In the genomic region with DNA sequence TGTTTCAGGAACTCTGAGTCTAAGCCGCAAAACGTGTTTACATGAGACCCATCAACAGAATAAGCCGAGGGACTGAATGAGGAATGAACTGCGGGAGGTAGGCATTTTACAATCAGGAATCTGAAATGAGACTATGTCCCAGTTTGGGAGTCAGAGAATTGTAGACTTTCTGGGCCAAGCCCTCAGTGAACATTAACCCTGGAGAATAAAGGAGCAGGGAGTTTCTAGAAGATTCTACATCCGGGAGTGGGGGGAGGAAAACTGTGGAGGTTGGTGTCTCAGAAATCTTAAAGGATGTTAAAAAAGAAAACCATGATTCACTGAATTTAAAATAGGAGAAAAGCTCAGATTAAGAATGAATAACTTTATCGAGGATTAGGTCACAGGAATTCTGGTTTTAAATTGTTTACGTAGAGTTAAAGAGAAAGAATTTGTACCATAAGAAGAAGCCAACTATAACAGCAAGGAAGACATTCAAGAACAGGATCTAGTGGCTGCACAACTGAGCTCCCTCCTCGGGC, we compare ENCODE assay signal across 12 cellular contexts. TPM values are rescaled to one million over a fixed set of nuclear protein-coding genes. Genes with fewer than 3 reads are reported as not detected.
DNase-seq lines count a peak whose midpoint lies in the region; ATAC-seq and TF ChIP-seq lines count a peak whose summit lies in the region.
"Had no signal": no experiment of that assay in that cellular context is flagged by ENCODE, and none has a peak within 500 bp of the region (broad histone marks: within the 10 kb centered on the region; RNA-seq: fewer than 3 reads in every experiment).

No MANE protein-coding gene starts in this region.

- H3K36me3 ChIP-seq in mucosa of rectum (ENCODE audit: control insufficient read depth in 2 of 2, insufficient read depth in 2 of 2, low read length in 2 of 2) (no peaks in the 10 kb centered on the region), upper lobe of right lung (no peaks in the 10 kb centered on the region)

- no peak for ATAC-seq in upper lobe of right lung
- ATAC-seq: natural killer cell had no signal

- peaks cover 6% of the 10 kb centered on the region for H3K4me1 Mint-ChIP-seq in endothelial cell (ENCODE audit: unreplicated experiment)

- peak overlapping the region; percentile 70 to 78 for H3K9ac ChIP-seq in mucosa of rectum (ENCODE audit: low read depth in 1 of 2, low read length in 2 of 2)

- TF ChIP-seq CTCF in endothelial cell (IDR thresholded peaks at IDR 0.05; ENCODE audit: unreplicated experiment) = no peak
- no peak for TF ChIP-seq CTCF in upper lobe of right lung (IDR thresholded peaks at IDR 0.05)

- no peaks in the 10 kb centered on the region for H3K27me3 ChIP-seq in mucosa of rectum (ENCODE audit: control insufficient read depth in 2 of 2, insufficient read depth in 2 of 2, low read length in 2 of 2)
- no peaks in the 10 kb centered on the region for H3K27me3 ChIP-seq in upper lobe of right lung

- H3K36me3 Mint-ChIP-seq in endothelial cell (ENCODE audit: low read depth, unreplicated experiment) = no peaks in the 10 kb centered on the region
- H3K36me3 Mint-ChIP-seq: natural killer cell had no signal

- H3K27ac ChIP-seq in mucosa of rectum (ENCODE audit: low read depth in 2 of 2, low read length in 2 of 2) (peak overlapping the region; percentile 88 to 99), upper lobe of right lung (peak overlapping the region; percentile 91)
- H3K27ac ChIP-seq: HL-60 had no signal

- intact Hi-C loops in upper lobe of right lung (cut with DNase I) = no loop called here

- peaks cover 11% of the 10 kb centered on the region for H3K27me3 Mint-ChIP-seq in endothelial cell (ENCODE audit: unreplicated experiment)

- H3K9me3 Mint-ChIP-seq in endothelial cell (ENCODE audit: unreplicated experiment) = no peaks in the 10 kb centered on the region
- H3K9me3 Mint-ChIP-seq: natural killer cell had no signal

- DNase-seq in NCI-H748 (lab: John Stamatoyannopoulos, UW; ENCODE audit: unreplicated experiment) (peak; percentile 2), NCI-H748 treated with DMSO at 0.1 percent for 48 hours (lab: John Stamatoyannopoulos, UW) (no peak), endothelial cell (ENCODE audit: low spot score) (no peak), upper lobe of right lung (no peak), retina (no peak), midbrain (lab: John Stamatoyannopoulos, UW) (no peak), NCI-H345 treated with DMSO at 0.1 percent for 48 hours (lab: John Stamatoyannopoulos, UW; ENCODE audit: unreplicated experiment) (no peak)
- DNase-seq: activated gamma-delta T cell, natural killer cell, OCI-M1 had no signal

- H3K4me1 ChIP-seq in mucosa of rectum (ENCODE audit: control insufficient read depth in 2 of 2, insufficient read depth in 2 of 2, low read length in 2 of 2) (peaks cover 39% of the 10 kb centered on the region in 2 donors), upper lobe of right lung (peaks cover 46% of the 10 kb centered on the region)

- peak overlapping the region; percentile 22 for H3K27ac Mint-ChIP-seq in endothelial cell (ENCODE audit: unreplicated experiment)
- H3K27ac Mint-ChIP-seq: natural killer cell had no signal

- H3K9me3 ChIP-seq in mucosa of rectum (ENCODE audit: control insufficient read depth in 2 of 2, low read length in 2 of 2) = no peaks in the 10 kb centered on the region
- no peaks in the 10 kb centered on the region for H3K9me3 ChIP-seq in upper lobe of right lung

- H3K4me3 ChIP-seq in mucosa of rectum (ENCODE audit: low read length in 2 of 2) = peak overlapping the region; percentile 49 to 62
- H3K4me3 ChIP-seq in upper lobe of right lung = peak overlapping the region; percentile 36

- H3K4me3 Mint-ChIP-seq in endothelial cell (ENCODE audit: unreplicated experiment) = peak overlapping the region; percentile 21
- H3K4me3 Mint-ChIP-seq: natural killer cell had no signal

RNA-seq across cellular contexts. Expression of gene RFX2, which starts 18.5 kb away (rescaled TPM):
- 1.2 TPM for total RNA-seq in endothelial cell (ENCODE audit: unreplicated experiment)
- 11.7 TPM for total RNA-seq in upper lobe of right lung

RNA-seq across cellular contexts. Expression of gene ACSBG2, which starts 43.6 kb away (rescaled TPM):
- total RNA-seq in endothelial cell (ENCODE audit: unreplicated experiment) (not detected), upper lobe of right lung (not detected)
- total RNA-seq: natural killer cell had no signal
